8 cellular contexts compared by ENCODE assay signal in genomic region chr22:44023404-44024287, GRCh38. TPM values are rescaled to one million over a fixed set of nuclear protein-coding genes. Genes with fewer than 3 reads are reported as not detected.
DNase-seq lines count a peak whose midpoint lies in the region; ATAC-seq, FAIRE-seq and TF ChIP-seq lines count a peak whose summit lies in the region.

No MANE protein-coding gene starts in this region.

- peak; percentile 31 for ATAC-seq in GM18498 (IDR thresholded peaks at IDR 0.05; ENCODE audit: unreplicated experiment)

- no peaks in the 10 kb centered on the region for H3K27me3 ChIP-seq in Peyer's patch

- no peaks in the 10 kb centered on the region for H3K9me3 ChIP-seq in Peyer's patch

- peak overlapping the region; percentile 80 to 89 (median 86) for H3K27ac ChIP-seq in Peyer's patch

- FAIRE-seq in D721Med (lab: Jason Lieb, UNC): no peak

- in situ Hi-C loops in ACHN (cut with HindIII; ENCODE audit: low pct_ligation_motif_present, low pct_unique_long_range_greater_than_20kb, low sequenced_read_pairs) (no loop called here), T47D (cut with HindIII; ENCODE audit: low pct_unique_long_range_greater_than_20kb, low sequenced_read_pairs) (no loop called here)

- no peaks in the 10 kb centered on the region for H3K36me3 ChIP-seq in Peyer's patch

- peaks cover 0 to 12% (median 8%) of the 10 kb centered on the region in 4 donors for H3K4me1 ChIP-seq in Peyer's patch

- H3K4me3 ChIP-seq in Peyer's patch: peak overlapping the region; percentile 62 to 82 (median 66)

- no peak for TF ChIP-seq POLR2A in Peyer's patch (IDR thresholded peaks at IDR 0.05)

- no peak for TF ChIP-seq CTCF in Peyer's patch (IDR thresholded peaks at IDR 0.05)
- no peak for TF ChIP-seq CTCF in D721Med (IDR thresholded peaks at IDR 0.05; ENCODE audit: insufficient read depth, missing control alignments)

- DNase-seq in ACHN: peak; percentile 55
- peak; percentile 52 to 74 (median 60) for DNase-seq in Peyer's patch
- DNase-seq in T47D (ENCODE audit: low read depth in 1 of 2, low spot score in 1 of 2): peak; percentile 24 to 30
- DNase-seq in islet precursor cell: peak; percentile 68
- DNase-seq in stimulated activated CD4-positive, alpha-beta T cell treated with anti-CD3 and anti-CD28 coated beads, Interleukin-2, amount 100 ng/mL, for 24 hours: peak; percentile 23 to 56
- no peak for DNase-seq in NCI-H1694 (lab: John Stamatoyannopoulos, UW)
- no peak for DNase-seq in D721Med (ENCODE audit: insufficient read length, low spot score)

RNA-seq across cellular contexts. Expression of gene PARVB, which starts 0.5 kb away (rescaled TPM):
- total RNA-seq in Peyer's patch: 10 to 100 TPM in 1 of 4 donors, 1 to 10 TPM in 3; 1.8 to 71.8 (median 7.7) TPM

Comparison
In these comparisons a context has a peak if more than half of its experiments do, and no peak if none do; other contexts are left out.
1. DNase-seq: peak in ACHN (single experiment), Peyer's patch (3 of 3), T47D (2 of 2), islet precursor cell (single experiment) and stimulated activated CD4-positive, alpha-beta T cell treated with anti-CD3 and anti-CD28 coated beads, Interleukin-2, amount 100 ng/mL, for 24 hours (2 of 2); none in NCI-H1694 (single experiment) and D721Med (single experiment).